ENCODE assay signal across 18 cellular contexts in the genomic region with DNA sequence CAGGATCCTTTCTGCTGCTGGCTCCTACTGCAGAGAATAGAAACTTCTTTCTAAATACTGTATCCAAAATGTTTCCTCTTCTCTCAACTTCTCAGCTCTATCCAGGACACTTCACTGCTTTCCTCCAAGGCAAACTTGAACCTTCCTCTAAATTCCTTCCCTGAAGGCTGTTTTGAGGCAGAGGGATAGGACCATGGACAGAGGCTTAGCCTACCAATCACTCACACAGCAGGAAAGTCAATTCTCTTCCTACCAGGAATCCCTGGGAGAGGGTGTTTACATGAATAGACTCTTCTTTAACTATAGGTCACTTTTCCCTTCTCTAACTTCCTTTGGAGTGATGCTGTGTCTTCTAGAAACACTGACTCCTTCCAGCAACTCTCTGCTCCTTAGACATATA.
DNase-seq lines count a peak whose midpoint lies in the region; ATAC-seq, FAIRE-seq and TF ChIP-seq lines count a peak whose summit lies in the region.
"Had no signal": no experiment of that assay in that cellular context is flagged by ENCODE, and none has a peak within 500 bp of the region (broad histone marks: within the 10 kb centered on the region; RNA-seq: fewer than 3 reads in every experiment).

No MANE protein-coding gene starts in this region.

- no peak for ATAC-seq in HepG2
- ATAC-seq in right lobe of liver, result no peak
- ATAC-seq: activated CD4-positive, CD25-positive, alpha-beta regulatory T cell treated with anti-CD3 and anti-CD28 coated beads, Interleukin-2, amount 50 U/mL, for 24 hours; esophagus mucosa; stimulated activated naive B cell treated with anti-CD40 and anti-IgM and Interleukin-4, amounts not matched to agents 10 μg/mL and 1 μg/mL and 100 μg/mL, for 72 hours; T-cell had no signal

- no peak for FAIRE-seq in HepG2 (lab: Jason Lieb, UNC)
- FAIRE-seq: colon, D721Med had no signal

- in situ Hi-C loops in HepG2 (cut with HindIII; ENCODE audit: extremely low pct_ligation_motif_present, low pct_unique_long_range_greater_than_20kb), result no loop called here
- in situ Hi-C loops in brain microvascular endothelial cell (cut with HindIII; ENCODE audit: low pct_ligation_motif_present, low sequenced_read_pairs), result no loop called here

- H3K27me3 ChIP-seq in HepG2 (ENCODE audit: control insufficient read depth in 1 of 2, insufficient read depth in 2 of 2, low read length in 2 of 2), result peaks cover 0 to 4% of the 10 kb centered on the region in 2 experiments; a peak in 1 of 5 replicates
- no peaks in the 10 kb centered on the region for H3K27me3 ChIP-seq in right lobe of liver
- H3K27me3 ChIP-seq in brain microvascular endothelial cell (replicated peaks), result no peaks in the 10 kb centered on the region
- H3K27me3 ChIP-seq: uterus had no signal

- no peak overlapping the region for H3K4me3 ChIP-seq in HepG2 (replicated peaks in 1 of 3; ENCODE audit: insufficient read depth in 1 of 3, low read depth in 2 of 3, low read length in 3 of 3)
- no peak overlapping the region for H3K4me3 ChIP-seq in right lobe of liver
- no peak overlapping the region for H3K4me3 ChIP-seq in brain microvascular endothelial cell (ENCODE audit: low read depth, low read length)
- H3K4me3 ChIP-seq: uterus had no signal

- TF ChIP-seq POLR2A in HepG2 (IDR thresholded peaks at IDR 0.05; ENCODE audit: insufficient read depth in 1 of 2, low read depth in 2 of 2, low read length in 2 of 2) (no peak), right lobe of liver (IDR thresholded peaks at IDR 0.05) (no peak)

- H3K9me3 ChIP-seq in HepG2 (ENCODE audit: low read length), result no peaks in the 10 kb centered on the region
- no peaks in the 10 kb centered on the region for H3K9me3 ChIP-seq in right lobe of liver
- H3K9me3 ChIP-seq: uterus had no signal

- intact Hi-C loops in HepG2 (cut with micrococcal nuclease; ENCODE audit: unreplicated experiment) (no loop called here), right lobe of liver (cut with DNase I) (no loop called here)

- H3K4me2 ChIP-seq in HepG2 (ENCODE audit: low read depth, low read length), result no peak overlapping the region

- TF ChIP-seq CTCF in HepG2 (CRISPR knock-in tag; IDR thresholded peaks at IDR 0.05) (no peak), right lobe of liver (IDR thresholded peaks at IDR 0.05) (no peak), brain microvascular endothelial cell (IDR thresholded peaks at IDR 0.05; ENCODE audit: low read depth, low read length, missing control alignments) (no peak)

- POLR2A ChIA-PET in HepG2 (lab: Yijun Ruan, JAX), result no interaction called here

- no peaks in the 10 kb centered on the region for H4K20me1 ChIP-seq in HepG2 (ENCODE audit: insufficient read depth, low read length)

- no peaks in the 10 kb centered on the region for H3K4me1 ChIP-seq in HepG2 (ENCODE audit: insufficient read depth, low read length)
- no peaks in the 10 kb centered on the region for H3K4me1 ChIP-seq in right lobe of liver
- H3K4me1 ChIP-seq: uterus had no signal

- no peak for TF ChIP-seq EP300 in HepG2 (IDR thresholded peaks at IDR 0.05; ENCODE audit: low read depth in 2 of 2, low read length in 2 of 2)
- no peak for TF ChIP-seq EP300 in HepG2 (CRISPR knock-in tag; IDR thresholded peaks at IDR 0.05; ENCODE audit: borderline replicate concordance)

- no peak overlapping the region for H3K27ac ChIP-seq in HepG2 (ENCODE audit: extremely low read length, insufficient read depth, low read length)
- no peak overlapping the region for H3K27ac ChIP-seq in right lobe of liver
- no peak overlapping the region for H3K27ac ChIP-seq in brain microvascular endothelial cell

- H3K9ac ChIP-seq in HepG2 (ENCODE audit: insufficient read depth, low read depth, low read length), result no peak overlapping the region

- no peak for TF ChIP-seq RAD21 in HepG2 (CRISPR knock-in tag; IDR thresholded peaks at IDR 0.05)

- H3K36me3 ChIP-seq in HepG2 (replicated peaks in 1 of 2; ENCODE audit: control insufficient read depth in 1 of 2, insufficient read depth in 2 of 2, low read length in 2 of 2) (no peaks in the 10 kb centered on the region), right lobe of liver (no peaks in the 10 kb centered on the region), brain microvascular endothelial cell (replicated peaks) (no peaks in the 10 kb centered on the region)
- H3K36me3 ChIP-seq: uterus had no signal

- no TSS peak for BruUV-seq in HepG2 (replicated peaks; lab: Mats Ljungman, UMichigan)

- CTCF ChIA-PET in HepG2 (lab: Yijun Ruan, JAX; ENCODE audit: low intra/inter-chr PET ratio, low total read pairs), result no interaction called here

- H2AFZ ChIP-seq in HepG2 (ENCODE audit: low read length), result no peak overlapping the region

- DNase-seq in HepG2 (ENCODE audit: low spot score) (no peak), right lobe of liver (no peak), brain microvascular endothelial cell (peak; percentile 24), left kidney (ENCODE audit: low read depth, low spot score) (peak; percentile 76), NCI-H1105 (lab: John Stamatoyannopoulos, UW) (no peak), SKM-1 (lab: John Stamatoyannopoulos, UW; ENCODE audit: unreplicated experiment) (no peak), inferior parietal cortex (ENCODE audit: extremely low spot score) (no peak), kidney tubule cell (ENCODE audit: low spot score) (no peak)
- DNase-seq: activated naive CD4-positive, alpha-beta T cell treated with anti-CD3 and anti-CD28 coated beads, Interleukin-2, amount 10 ng/mL, durations not matched to agents 7 days and 5 days; NCI-H1436; NCI-H345; stimulated activated naive B cell treated with anti-CD40 and anti-IgM and Interleukin-4, amounts not matched to agents 10 μg/mL and 1 μg/mL and 100 μg/mL, for 72 hours; T-cell; uterus had no signal

- no peaks in the 10 kb centered on the region for H3K79me2 ChIP-seq in HepG2 (ENCODE audit: insufficient read depth, low read length)

TF ChIP-seq in HepG2, 621 proteins besides CTCF, POLR2A, EP300 and RAD21 (continues in another document):
- TF ChIP-seq, protein P1, sequence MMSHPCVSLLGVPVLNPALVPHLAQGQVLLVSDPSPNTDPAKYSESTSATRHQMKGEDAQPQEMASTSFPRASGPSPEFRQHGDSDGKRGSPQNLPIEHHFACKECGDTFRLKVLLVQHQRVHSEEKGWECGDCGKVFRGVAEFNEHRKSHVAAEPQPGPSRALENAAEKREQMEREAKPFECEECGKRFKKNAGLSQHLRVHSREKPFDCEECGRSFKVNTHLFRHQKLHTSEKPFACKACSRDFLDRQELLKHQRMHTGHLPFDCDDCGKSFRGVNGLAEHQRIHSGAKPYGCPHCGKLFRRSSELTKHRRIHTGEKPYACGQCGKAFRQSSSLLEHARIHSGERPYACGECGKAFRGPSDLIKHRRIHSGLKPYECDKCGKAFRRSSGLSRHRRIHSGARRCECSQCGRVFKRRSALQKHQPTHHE (CRISPR knock-in tag; IDR thresholded peaks at IDR 0.05; ENCODE audit: borderline replicate concordance), result no peak
- TF ChIP-seq ZNF678 (CRISPR knock-in tag; IDR thresholded peaks at IDR 0.05), result no peak
- TF ChIP-seq, protein P2, sequence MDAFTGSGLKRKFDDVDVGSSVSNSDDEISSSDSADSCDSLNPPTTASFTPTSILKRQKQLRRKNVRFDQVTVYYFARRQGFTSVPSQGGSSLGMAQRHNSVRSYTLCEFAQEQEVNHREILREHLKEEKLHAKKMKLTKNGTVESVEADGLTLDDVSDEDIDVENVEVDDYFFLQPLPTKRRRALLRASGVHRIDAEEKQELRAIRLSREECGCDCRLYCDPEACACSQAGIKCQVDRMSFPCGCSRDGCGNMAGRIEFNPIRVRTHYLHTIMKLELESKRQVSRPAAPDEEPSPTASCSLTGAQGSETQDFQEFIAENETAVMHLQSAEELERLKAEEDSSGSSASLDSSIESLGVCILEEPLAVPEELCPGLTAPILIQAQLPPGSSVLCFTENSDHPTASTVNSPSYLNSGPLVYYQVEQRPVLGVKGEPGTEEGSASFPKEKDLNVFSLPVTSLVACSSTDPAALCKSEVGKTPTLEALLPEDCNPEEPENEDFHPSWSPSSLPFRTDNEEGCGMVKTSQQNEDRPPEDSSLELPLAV (CRISPR knock-in tag; conservative IDR thresholded peaks at IDR 0.05; ENCODE audit: low read depth), result no peak
- TF ChIP-seq RARA (CRISPR knock-in tag; IDR thresholded peaks at IDR 0.05), result 0 out of 2 replicates have a peak, but pooled peaks have one; percentile 21
- no peak for TF ChIP-seq AHR (CRISPR knock-in tag; IDR thresholded peaks at IDR 0.05)
- TF ChIP-seq ZNF841 (CRISPR knock-in tag; IDR thresholded peaks at IDR 0.05; ENCODE audit: borderline replicate concordance), result no peak
- 0 out of 2 replicates have a peak, but pooled peaks have one; percentile 26 for TF ChIP-seq PPARG (CRISPR knock-in tag; conservative IDR thresholded peaks at IDR 0.05)
- TF ChIP-seq, protein P3, sequence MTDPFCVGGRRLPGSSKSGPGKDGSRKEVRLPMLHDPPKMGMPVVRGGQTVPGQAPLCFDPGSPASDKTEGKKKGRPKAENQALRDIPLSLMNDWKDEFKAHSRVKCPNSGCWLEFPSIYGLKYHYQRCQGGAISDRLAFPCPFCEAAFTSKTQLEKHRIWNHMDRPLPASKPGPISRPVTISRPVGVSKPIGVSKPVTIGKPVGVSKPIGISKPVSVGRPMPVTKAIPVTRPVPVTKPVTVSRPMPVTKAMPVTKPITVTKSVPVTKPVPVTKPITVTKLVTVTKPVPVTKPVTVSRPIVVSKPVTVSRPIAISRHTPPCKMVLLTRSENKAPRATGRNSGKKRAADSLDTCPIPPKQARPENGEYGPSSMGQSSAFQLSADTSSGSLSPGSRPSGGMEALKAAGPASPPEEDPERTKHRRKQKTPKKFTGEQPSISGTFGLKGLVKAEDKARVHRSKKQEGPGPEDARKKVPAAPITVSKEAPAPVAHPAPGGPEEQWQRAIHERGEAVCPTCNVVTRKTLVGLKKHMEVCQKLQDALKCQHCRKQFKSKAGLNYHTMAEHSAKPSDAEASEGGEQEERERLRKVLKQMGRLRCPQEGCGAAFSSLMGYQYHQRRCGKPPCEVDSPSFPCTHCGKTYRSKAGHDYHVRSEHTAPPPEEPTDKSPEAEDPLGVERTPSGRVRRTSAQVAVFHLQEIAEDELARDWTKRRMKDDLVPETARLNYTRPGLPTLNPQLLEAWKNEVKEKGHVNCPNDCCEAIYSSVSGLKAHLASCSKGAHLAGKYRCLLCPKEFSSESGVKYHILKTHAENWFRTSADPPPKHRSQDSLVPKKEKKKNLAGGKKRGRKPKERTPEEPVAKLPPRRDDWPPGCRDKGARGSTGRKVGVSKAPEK (CRISPR knock-in tag; IDR thresholded peaks at IDR 0.05; ENCODE audit: borderline replicate concordance), result no peak
- TF ChIP-seq ZNF264 (CRISPR knock-in tag; IDR thresholded peaks at IDR 0.05), result no peak
- 0 out of 2 replicates have a peak, but pooled peaks have one; percentile 17 for TF ChIP-seq SAP130 (CRISPR knock-in tag; IDR thresholded peaks at IDR 0.05; ENCODE audit: low read depth)
- TF ChIP-seq MIER3 (CRISPR knock-in tag; IDR thresholded peaks at IDR 0.05; ENCODE audit: borderline replicate concordance), result no peak
- TF ChIP-seq MIXL1 (CRISPR knock-in tag; IDR thresholded peaks at IDR 0.05), result 0 out of 2 replicates have a peak, but pooled peaks have one; percentile 17
- no peak for TF ChIP-seq ZNF616 (CRISPR knock-in tag; IDR thresholded peaks at IDR 0.05; ENCODE audit: low read depth)
- TF ChIP-seq NCOA1 (CRISPR knock-in tag; IDR thresholded peaks at IDR 0.05), result no peak

Comparison
In these comparisons a context has a peak if more than half of its experiments do, and no peak if none do; other contexts are left out.
1. DNase-seq: peak in brain microvascular endothelial cell (single experiment) and left kidney (single experiment); none in HepG2 (single experiment), right lobe of liver (0 of 3), NCI-H1105 (single experiment), SKM-1 (single experiment), inferior parietal cortex (single experiment) and kidney tubule cell (single experiment).